In genomic region chr10:110535958-110536891, GRCh38 we compare ENCODE assay signal across 8 cellular contexts. TPM values are rescaled to one million over a fixed set of nuclear protein-coding genes. Genes with fewer than 3 reads are reported as not detected.
DNase-seq lines count a peak whose midpoint lies in the region; ATAC-seq and TF ChIP-seq lines count a peak whose summit lies in the region.

No MANE protein-coding gene starts in this region.

- DNase-seq in AG04449 (ENCODE audit: low read depth, low spot score) (no peak), SK-MEL-5 (ENCODE audit: low read depth, low spot score) (peak; percentile 39), kidney tubule cell (ENCODE audit: low spot score) (peak; percentile 99), NCI-H146 (lab: John Stamatoyannopoulos, UW) (no peak)
- DNase-seq in activated naive CD4-positive, alpha-beta T cell treated with anti-CD3 and anti-CD28 coated beads, Interleukin-2, amount 50 U/mL, for 16 hours = peak; percentile 68
- peak; percentile 70 to 87 for DNase-seq in stimulated activated CD8-positive, alpha-beta memory T cell treated with anti-CD3 and anti-CD28 coated beads, Interleukin-7, amount 100 ng/mL, for 48 hours (ENCODE audit: extremely low read depth in 1 of 2, low read depth in 1 of 2)

- ATAC-seq in GM18907 (IDR thresholded peaks at IDR 0.05; ENCODE audit: unreplicated experiment) = peak; percentile 92
- peak; percentile 83 for ATAC-seq in HG03097 (IDR thresholded peaks at IDR 0.05; ENCODE audit: low FRiP score, unreplicated experiment)

- CTCF ChIA-PET in AG04449 (lab: Yijun Ruan, JAX) = interaction anchor here (8.6 kb wide), 1 partner anchor 9 kb away, joined by 71 read pairs; no protein-coding TSS in a partner anchor

- POLR2A ChIA-PET in AG04449 (lab: Yijun Ruan, JAX) = no interaction called here

- H3K4me3 ChIP-seq in AG04449 (ENCODE audit: low read depth, low read length) = peak overlapping the region; percentile 12; the same call in 1 of the 2 replicates

- TF ChIP-seq CTCF in AG04449 (IDR thresholded peaks at IDR 0.05; ENCODE audit: insufficient read depth, low read length, missing control alignments) = peak; percentile 34

- in situ Hi-C loops in SK-MEL-5 (cut with HindIII; ENCODE audit: low pct_unique_long_range_greater_than_20kb, low sequenced_read_pairs) = loop anchor here (25.0 kb wide), 1 partner anchor 199 kb away; no protein-coding TSS in a partner anchor

RNA-seq across cellular contexts. Expression of gene SMC3, which starts 31.3 kb away (rescaled TPM):
- total RNA-seq in SK-MEL-5 (2014; rRNA removed; shearing (Covaris generic)) = 29.5 and 29.6 TPM in 2 replicates
- polyA plus RNA-seq in SK-MEL-5 (2015; cell fraction: cytosol; rRNA removed) = 26.2 and 29.9 TPM in 2 replicates
- polyA plus RNA-seq in SK-MEL-5 (2015; cell fraction: nucleus; rRNA removed) = 19.8 and 26.4 TPM in 2 replicates

RNA-seq across cellular contexts. Expression of gene DUSP5, which starts 38.5 kb away (rescaled TPM):
- total RNA-seq in SK-MEL-5 (2014; rRNA removed; shearing (Covaris generic)) = 2.7 and 3.0 TPM in 2 replicates
- polyA plus RNA-seq in SK-MEL-5 (2015; cell fraction: cytosol; rRNA removed) = 3.2 and 3.5 TPM in 2 replicates
- 1.6 and 3.5 TPM in 2 replicates for polyA plus RNA-seq in SK-MEL-5 (2015; cell fraction: nucleus; rRNA removed)

Comparison
In these comparisons a context has a peak if more than half of its experiments do, and no peak if none do; other contexts are left out.
1. DNase-seq: peak in SK-MEL-5 (single experiment), activated naive CD4-positive, alpha-beta T cell treated with anti-CD3 and anti-CD28 coated beads, Interleukin-2, amount 50 U/mL, for 16 hours (single experiment), kidney tubule cell (single experiment) and stimulated activated CD8-positive, alpha-beta memory T cell treated with anti-CD3 and anti-CD28 coated beads, Interleukin-7, amount 100 ng/mL, for 48 hours (2 of 2); none in AG04449 (single experiment) and NCI-H146 (single experiment).